Comparison of ENCODE assay signal across 1 cellular context in the genomic region with DNA sequence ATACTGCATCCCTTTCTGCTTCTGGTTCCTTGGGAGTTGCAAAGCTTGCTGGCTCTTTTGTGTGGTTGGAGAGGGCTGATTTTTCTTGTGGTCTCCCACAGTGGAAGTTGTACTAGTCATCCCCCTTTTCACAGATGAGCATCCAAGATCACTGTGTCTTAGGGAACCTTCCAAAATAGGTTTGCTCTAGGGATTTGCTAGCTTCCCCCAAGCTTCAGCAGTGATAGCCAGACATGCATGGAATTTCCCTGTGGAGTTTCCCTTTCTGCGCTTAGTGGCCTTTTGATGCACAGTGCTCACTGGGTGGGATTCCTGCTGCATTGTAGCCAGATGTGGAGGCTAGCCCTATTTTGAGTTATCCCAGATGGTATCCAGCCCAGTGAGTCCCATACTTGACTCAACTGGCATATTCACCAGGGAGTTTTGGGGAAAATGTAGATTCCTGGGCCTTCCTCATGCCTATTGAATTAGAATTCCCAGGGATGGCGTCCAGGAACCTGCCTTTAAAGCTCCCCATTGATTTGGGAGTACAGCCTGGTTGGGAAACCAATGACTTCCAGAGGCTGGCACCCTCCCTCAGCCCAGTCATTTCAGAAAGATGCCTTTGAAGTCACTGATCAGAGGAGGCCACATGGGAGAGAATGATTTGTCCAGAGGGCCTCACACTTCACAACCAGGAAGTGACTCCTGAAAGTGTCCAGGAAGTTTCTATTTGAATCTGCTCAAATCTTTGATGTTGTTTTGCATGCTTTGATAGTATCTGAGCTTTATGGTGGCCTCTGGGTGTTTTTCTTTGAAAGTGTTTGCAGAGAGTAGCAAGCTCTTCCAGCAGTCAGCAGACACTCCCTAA.
TF ChIP-seq lines count a peak whose summit lies in the region.

No MANE protein-coding gene starts in this region.

TF ChIP-seq in GM12878, 131 proteins besides CTCF, POLR2A, EP300 and RAD21 (continued from another document and continues in another):
- TF ChIP-seq, protein P1, sequence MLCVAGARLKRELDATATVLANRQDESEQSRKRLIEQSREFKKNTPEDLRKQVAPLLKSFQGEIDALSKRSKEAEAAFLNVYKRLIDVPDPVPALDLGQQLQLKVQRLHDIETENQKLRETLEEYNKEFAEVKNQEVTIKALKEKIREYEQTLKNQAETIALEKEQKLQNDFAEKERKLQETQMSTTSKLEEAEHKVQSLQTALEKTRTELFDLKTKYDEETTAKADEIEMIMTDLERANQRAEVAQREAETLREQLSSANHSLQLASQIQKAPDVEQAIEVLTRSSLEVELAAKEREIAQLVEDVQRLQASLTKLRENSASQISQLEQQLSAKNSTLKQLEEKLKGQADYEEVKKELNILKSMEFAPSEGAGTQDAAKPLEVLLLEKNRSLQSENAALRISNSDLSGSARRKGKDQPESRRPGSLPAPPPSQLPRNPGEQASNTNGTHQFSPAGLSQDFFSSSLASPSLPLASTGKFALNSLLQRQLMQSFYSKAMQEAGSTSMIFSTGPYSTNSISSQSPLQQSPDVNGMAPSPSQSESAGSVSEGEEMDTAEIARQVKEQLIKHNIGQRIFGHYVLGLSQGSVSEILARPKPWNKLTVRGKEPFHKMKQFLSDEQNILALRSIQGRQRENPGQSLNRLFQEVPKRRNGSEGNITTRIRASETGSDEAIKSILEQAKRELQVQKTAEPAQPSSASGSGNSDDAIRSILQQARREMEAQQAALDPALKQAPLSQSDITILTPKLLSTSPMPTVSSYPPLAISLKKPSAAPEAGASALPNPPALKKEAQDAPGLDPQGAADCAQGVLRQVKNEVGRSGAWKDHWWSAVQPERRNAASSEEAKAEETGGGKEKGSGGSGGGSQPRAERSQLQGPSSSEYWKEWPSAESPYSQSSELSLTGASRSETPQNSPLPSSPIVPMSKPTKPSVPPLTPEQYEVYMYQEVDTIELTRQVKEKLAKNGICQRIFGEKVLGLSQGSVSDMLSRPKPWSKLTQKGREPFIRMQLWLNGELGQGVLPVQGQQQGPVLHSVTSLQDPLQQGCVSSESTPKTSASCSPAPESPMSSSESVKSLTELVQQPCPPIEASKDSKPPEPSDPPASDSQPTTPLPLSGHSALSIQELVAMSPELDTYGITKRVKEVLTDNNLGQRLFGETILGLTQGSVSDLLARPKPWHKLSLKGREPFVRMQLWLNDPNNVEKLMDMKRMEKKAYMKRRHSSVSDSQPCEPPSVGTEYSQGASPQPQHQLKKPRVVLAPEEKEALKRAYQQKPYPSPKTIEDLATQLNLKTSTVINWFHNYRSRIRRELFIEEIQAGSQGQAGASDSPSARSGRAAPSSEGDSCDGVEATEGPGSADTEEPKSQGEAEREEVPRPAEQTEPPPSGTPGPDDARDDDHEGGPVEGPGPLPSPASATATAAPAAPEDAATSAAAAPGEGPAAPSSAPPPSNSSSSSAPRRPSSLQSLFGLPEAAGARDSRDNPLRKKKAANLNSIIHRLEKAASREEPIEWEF (IDR thresholded peaks at IDR 0.05; ENCODE audit: insufficient replicate concordance, low read depth, low read length) = no peak
- no peak for TF ChIP-seq E2F4 (IDR thresholded peaks at IDR 0.05; ENCODE audit: low read depth, low read length)
- TF ChIP-seq, protein P2, sequence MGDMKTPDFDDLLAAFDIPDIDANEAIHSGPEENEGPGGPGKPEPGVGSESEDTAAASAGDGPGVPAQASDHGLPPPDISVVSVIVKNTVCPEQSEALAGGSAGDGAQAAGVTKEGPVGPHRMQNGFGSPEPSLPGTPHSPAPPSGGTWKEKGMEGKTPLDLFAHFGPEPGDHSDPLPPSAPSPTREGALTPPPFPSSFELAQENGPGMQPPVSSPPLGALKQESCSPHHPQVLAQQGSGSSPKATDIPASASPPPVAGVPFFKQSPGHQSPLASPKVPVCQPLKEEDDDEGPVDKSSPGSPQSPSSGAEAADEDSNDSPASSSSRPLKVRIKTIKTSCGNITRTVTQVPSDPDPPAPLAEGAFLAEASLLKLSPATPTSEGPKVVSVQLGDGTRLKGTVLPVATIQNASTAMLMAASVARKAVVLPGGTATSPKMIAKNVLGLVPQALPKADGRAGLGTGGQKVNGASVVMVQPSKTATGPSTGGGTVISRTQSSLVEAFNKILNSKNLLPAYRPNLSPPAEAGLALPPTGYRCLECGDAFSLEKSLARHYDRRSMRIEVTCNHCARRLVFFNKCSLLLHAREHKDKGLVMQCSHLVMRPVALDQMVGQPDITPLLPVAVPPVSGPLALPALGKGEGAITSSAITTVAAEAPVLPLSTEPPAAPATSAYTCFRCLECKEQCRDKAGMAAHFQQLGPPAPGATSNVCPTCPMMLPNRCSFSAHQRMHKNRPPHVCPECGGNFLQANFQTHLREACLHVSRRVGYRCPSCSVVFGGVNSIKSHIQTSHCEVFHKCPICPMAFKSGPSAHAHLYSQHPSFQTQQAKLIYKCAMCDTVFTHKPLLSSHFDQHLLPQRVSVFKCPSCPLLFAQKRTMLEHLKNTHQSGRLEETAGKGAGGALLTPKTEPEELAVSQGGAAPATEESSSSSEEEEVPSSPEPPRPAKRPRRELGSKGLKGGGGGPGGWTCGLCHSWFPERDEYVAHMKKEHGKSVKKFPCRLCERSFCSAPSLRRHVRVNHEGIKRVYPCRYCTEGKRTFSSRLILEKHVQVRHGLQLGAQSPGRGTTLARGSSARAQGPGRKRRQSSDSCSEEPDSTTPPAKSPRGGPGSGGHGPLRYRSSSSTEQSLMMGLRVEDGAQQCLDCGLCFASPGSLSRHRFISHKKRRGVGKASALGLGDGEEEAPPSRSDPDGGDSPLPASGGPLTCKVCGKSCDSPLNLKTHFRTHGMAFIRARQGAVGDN (IDR thresholded peaks at IDR 0.05) = no peak
- no peak for TF ChIP-seq CHD1 (IDR thresholded peaks at IDR 0.05; ENCODE audit: low read depth, low read length)
- TF ChIP-seq RB1 (IDR thresholded peaks at IDR 0.05; ENCODE audit: borderline replicate concordance) = no peak
- TF ChIP-seq JUNB (IDR thresholded peaks at IDR 0.05) = peak; percentile 86
- no peak for TF ChIP-seq RCOR1 (conservative IDR thresholded peaks at IDR 0.05; ENCODE audit: low read depth, low read length)
- no peak for TF ChIP-seq ZSCAN29 (IDR thresholded peaks at IDR 0.05)
- no peak for TF ChIP-seq SKIL (IDR thresholded peaks at IDR 0.05; ENCODE audit: low read depth, poor library complexity, severe bottlenecking)
- TF ChIP-seq MTA2 (IDR thresholded peaks at IDR 0.05; ENCODE audit: low read depth) = no peak
- no peak for TF ChIP-seq STAT1 (conservative IDR thresholded peaks at IDR 0.05)
- TF ChIP-seq, protein P3, sequence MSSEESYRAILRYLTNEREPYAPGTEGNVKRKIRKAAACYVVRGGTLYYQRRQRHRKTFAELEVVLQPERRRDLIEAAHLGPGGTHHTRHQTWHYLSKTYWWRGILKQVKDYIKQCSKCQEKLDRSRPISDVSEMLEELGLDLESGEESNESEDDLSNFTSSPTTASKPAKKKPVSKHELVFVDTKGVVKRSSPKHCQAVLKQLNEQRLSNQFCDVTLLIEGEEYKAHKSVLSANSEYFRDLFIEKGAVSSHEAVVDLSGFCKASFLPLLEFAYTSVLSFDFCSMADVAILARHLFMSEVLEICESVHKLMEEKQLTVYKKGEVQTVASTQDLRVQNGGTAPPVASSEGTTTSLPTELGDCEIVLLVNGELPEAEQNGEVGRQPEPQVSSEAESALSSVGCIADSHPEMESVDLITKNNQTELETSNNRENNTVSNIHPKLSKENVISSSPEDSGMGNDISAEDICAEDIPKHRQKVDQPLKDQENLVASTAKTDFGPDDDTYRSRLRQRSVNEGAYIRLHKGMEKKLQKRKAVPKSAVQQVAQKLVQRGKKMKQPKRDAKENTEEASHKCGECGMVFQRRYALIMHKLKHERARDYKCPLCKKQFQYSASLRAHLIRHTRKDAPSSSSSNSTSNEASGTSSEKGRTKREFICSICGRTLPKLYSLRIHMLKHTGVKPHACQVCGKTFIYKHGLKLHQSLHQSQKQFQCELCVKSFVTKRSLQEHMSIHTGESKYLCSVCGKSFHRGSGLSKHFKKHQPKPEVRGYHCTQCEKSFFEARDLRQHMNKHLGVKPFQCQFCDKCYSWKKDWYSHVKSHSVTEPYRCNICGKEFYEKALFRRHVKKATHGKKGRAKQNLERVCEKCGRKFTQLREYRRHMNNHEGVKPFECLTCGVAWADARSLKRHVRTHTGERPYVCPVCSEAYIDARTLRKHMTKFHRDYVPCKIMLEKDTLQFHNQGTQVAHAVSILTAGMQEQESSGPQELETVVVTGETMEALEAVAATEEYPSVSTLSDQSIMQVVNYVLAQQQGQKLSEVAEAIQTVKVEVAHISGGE (CRISPR knock-in tag; IDR thresholded peaks at IDR 0.05) = no peak
- no peak for TF ChIP-seq RAD51 (IDR thresholded peaks at IDR 0.05)
- TF ChIP-seq SMC3 (IDR thresholded peaks at IDR 0.05; ENCODE audit: borderline replicate concordance, low read length) = no peak
- TF ChIP-seq HDAC2 (IDR thresholded peaks at IDR 0.05) = no peak
- TF ChIP-seq HDGF (IDR thresholded peaks at IDR 0.05) = no peak
- TF ChIP-seq, protein P4, sequence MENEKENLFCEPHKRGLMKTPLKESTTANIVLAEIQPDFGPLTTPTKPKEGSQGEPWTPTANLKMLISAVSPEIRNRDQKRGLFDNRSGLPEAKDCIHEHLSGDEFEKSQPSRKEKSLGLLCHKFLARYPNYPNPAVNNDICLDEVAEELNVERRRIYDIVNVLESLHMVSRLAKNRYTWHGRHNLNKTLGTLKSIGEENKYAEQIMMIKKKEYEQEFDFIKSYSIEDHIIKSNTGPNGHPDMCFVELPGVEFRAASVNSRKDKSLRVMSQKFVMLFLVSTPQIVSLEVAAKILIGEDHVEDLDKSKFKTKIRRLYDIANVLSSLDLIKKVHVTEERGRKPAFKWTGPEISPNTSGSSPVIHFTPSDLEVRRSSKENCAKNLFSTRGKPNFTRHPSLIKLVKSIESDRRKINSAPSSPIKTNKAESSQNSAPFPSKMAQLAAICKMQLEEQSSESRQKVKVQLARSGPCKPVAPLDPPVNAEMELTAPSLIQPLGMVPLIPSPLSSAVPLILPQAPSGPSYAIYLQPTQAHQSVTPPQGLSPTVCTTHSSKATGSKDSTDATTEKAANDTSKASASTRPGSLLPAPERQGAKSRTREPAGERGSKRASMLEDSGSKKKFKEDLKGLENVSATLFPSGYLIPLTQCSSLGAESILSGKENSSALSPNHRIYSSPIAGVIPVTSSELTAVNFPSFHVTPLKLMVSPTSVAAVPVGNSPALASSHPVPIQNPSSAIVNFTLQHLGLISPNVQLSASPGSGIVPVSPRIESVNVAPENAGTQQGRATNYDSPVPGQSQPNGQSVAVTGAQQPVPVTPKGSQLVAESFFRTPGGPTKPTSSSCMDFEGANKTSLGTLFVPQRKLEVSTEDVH (IDR thresholded peaks at IDR 0.05; ENCODE audit: low read depth, partially characterized antibody) = no peak
- TF ChIP-seq NFYA (IDR thresholded peaks at IDR 0.05; ENCODE audit: borderline replicate concordance, low read depth, low read length) = no peak
- TF ChIP-seq E4F1 (IDR thresholded peaks at IDR 0.05; ENCODE audit: borderline replicate concordance, partially characterized antibody) = no peak
- no peak for TF ChIP-seq SP1 (IDR thresholded peaks at IDR 0.05; ENCODE audit: low read depth, low read length)
- no peak for TF ChIP-seq CBFB (IDR thresholded peaks at IDR 0.05; ENCODE audit: low read depth)
- TF ChIP-seq TBL1XR1 (IDR thresholded peaks at IDR 0.05; ENCODE audit: low read depth, low read length) = no peak
- TF ChIP-seq SRF (IDR thresholded peaks at IDR 0.05; ENCODE audit: low read depth in 2 of 2, low read length in 2 of 2) = no peak
- TF ChIP-seq PKNOX1 (IDR thresholded peaks at IDR 0.05) = no peak
- TF ChIP-seq SREBF2 (IDR thresholded peaks at IDR 0.05; ENCODE audit: low read length) = no peak
- no peak for TF ChIP-seq NR2C1 (IDR thresholded peaks at IDR 0.05)
- TF ChIP-seq ATF7 (IDR thresholded peaks at IDR 0.05; ENCODE audit: low read depth) = no peak
- no peak for TF ChIP-seq SREBF1 (IDR thresholded peaks at IDR 0.05; ENCODE audit: low read length)
- no peak for TF ChIP-seq ZZZ3 (IDR thresholded peaks at IDR 0.05; ENCODE audit: control insufficient read depth, insufficient read length, low read depth)
- no peak for TF ChIP-seq BMI1 (IDR thresholded peaks at IDR 0.05; ENCODE audit: borderline replicate concordance)
